In genomic region chr3:124969190-124969589, GRCh38 we compare ENCODE assay signal across 18 cellular contexts. TPM values are rescaled to one million over a fixed set of nuclear protein-coding genes. Genes with fewer than 3 reads are reported as not detected.
DNase-seq lines count a peak whose midpoint lies in the region; ATAC-seq and TF ChIP-seq lines count a peak whose summit lies in the region.
"Had no signal": no experiment of that assay in that cellular context is flagged by ENCODE, and none has a peak within 500 bp of the region (broad histone marks: within the 10 kb centered on the region; RNA-seq: fewer than 3 reads in every experiment).

No MANE protein-coding gene starts in this region.

- intact Hi-C loops in activated naive CD4-positive, alpha-beta T cell treated with anti-CD3 and anti-CD28 coated beads for 36 hours (cut with micrococcal nuclease), result no loop called here

- H3K9me3 Mint-ChIP-seq in T-helper 1 cell treated with Interleukin-12 subunit alpha and Interleukin-12 subunit beta and Interleukin-4 antibody, amounts not matched to agents 30 μg/mL and 1 μg/mL, for 36 hours, result no peaks in the 10 kb centered on the region
- no peaks in the 10 kb centered on the region for H3K9me3 Mint-ChIP-seq in activated naive CD4-positive, alpha-beta T cell treated with anti-CD3 and anti-CD28 coated beads, Interleukin-2, amount 50 U/mL, for 72 hours
- no peaks in the 10 kb centered on the region for H3K9me3 Mint-ChIP-seq in activated naive CD4-positive, alpha-beta T cell treated with anti-CD3 and anti-CD28 coated beads for 36 hours
- no peaks in the 10 kb centered on the region for H3K9me3 Mint-ChIP-seq in endothelial cell (ENCODE audit: unreplicated experiment)
- H3K9me3 Mint-ChIP-seq: CD4-positive, alpha-beta T cell; GM23338 had no signal

- peak overlapping the region in 2 of 11 experiments; percentile 20 to 21; a peak in 1 of 22 replicates for H3K27ac ChIP-seq in BLaER1 treated with 17β-estradiol and CSF1 and Interleukin-3, amounts not matched to agents 10 nM and 100 nM
- peak overlapping the region; percentile 98 for H3K27ac ChIP-seq in hepatocyte
- H3K27ac ChIP-seq: 22Rv1, HL-60 had no signal

- no peaks in the 10 kb centered on the region for H3K79me2 ChIP-seq in hepatocyte

- H3K27me3 ChIP-seq in BLaER1 treated with 17β-estradiol and CSF1 and Interleukin-3, amounts not matched to agents 10 nM and 100 nM, result no peaks in the 10 kb centered on the region
- no peaks in the 10 kb centered on the region for H3K27me3 ChIP-seq in hepatocyte

- H3K27ac Mint-ChIP-seq in T-helper 1 cell treated with Interleukin-12 subunit alpha and Interleukin-12 subunit beta and Interleukin-4 antibody, amounts not matched to agents 30 μg/mL and 1 μg/mL, for 36 hours, result peak overlapping the region; percentile 20
- H3K27ac Mint-ChIP-seq in activated naive CD4-positive, alpha-beta T cell treated with anti-CD3 and anti-CD28 coated beads, Interleukin-2, amount 50 U/mL, for 72 hours, result no peak overlapping the region
- no peak overlapping the region for H3K27ac Mint-ChIP-seq in activated naive CD4-positive, alpha-beta T cell treated with anti-CD3 and anti-CD28 coated beads for 36 hours
- no peak overlapping the region for H3K27ac Mint-ChIP-seq in endothelial cell (ENCODE audit: unreplicated experiment)
- H3K27ac Mint-ChIP-seq: CD4-positive, alpha-beta T cell; GM23338 had no signal

- H2AFZ ChIP-seq in hepatocyte, result no peak overlapping the region
- H2AFZ ChIP-seq: GM23338 had no signal

- TF ChIP-seq CTCF in hepatocyte (IDR thresholded peaks at IDR 0.05; ENCODE audit: poor library complexity) (no peak), endothelial cell (IDR thresholded peaks at IDR 0.05; ENCODE audit: unreplicated experiment) (no peak)

- no peaks in the 10 kb centered on the region for H3K9me2 ChIP-seq in hepatocyte (replicated peaks; ENCODE audit: insufficient read depth)

- CTCF ChIA-PET in activated naive CD4-positive, alpha-beta T cell treated with anti-CD3 and anti-CD28 coated beads for 36 hours (lab: Charles Lee), result no interaction called here

- peaks cover 32 to 63% (median 41%) of the 10 kb centered on the region in 10 experiments for H3K4me1 ChIP-seq in BLaER1 treated with 17β-estradiol and CSF1 and Interleukin-3, amounts not matched to agents 10 nM and 100 nM
- H3K4me1 ChIP-seq in hepatocyte (ENCODE audit: insufficient read depth), result peaks cover 22% of the 10 kb centered on the region

- peak; percentile 37 to 61 for ATAC-seq in activated naive CD4-positive, alpha-beta T cell treated with anti-CD3 and anti-CD28 coated beads, Interleukin-2, amount 50 U/mL, for 72 hours
- ATAC-seq: GM12878, GM23338 had no signal

- H3K9me3 ChIP-seq in BLaER1 treated with 17β-estradiol and CSF1 and Interleukin-3, amounts not matched to agents 10 nM and 100 nM (replicated peaks in 1 of 11), result no peaks in the 10 kb centered on the region
- H3K9me3 ChIP-seq in hepatocyte (ENCODE audit: low read depth), result no peaks in the 10 kb centered on the region

- peaks cover 32% of the 10 kb centered on the region for H3K36me3 Mint-ChIP-seq in T-helper 1 cell treated with Interleukin-12 subunit alpha and Interleukin-12 subunit beta and Interleukin-4 antibody, amounts not matched to agents 30 μg/mL and 1 μg/mL, for 36 hours (ENCODE audit: low read depth)
- H3K36me3 Mint-ChIP-seq in activated naive CD4-positive, alpha-beta T cell treated with anti-CD3 and anti-CD28 coated beads, Interleukin-2, amount 50 U/mL, for 72 hours, result peaks cover 0 to 9% of the 10 kb centered on the region in 2 donors
- peaks cover 12% of the 10 kb centered on the region for H3K36me3 Mint-ChIP-seq in activated naive CD4-positive, alpha-beta T cell treated with anti-CD3 and anti-CD28 coated beads for 36 hours (ENCODE audit: low read depth)
- H3K36me3 Mint-ChIP-seq in endothelial cell (ENCODE audit: low read depth, unreplicated experiment), result no peaks in the 10 kb centered on the region

- DNase-seq in T-helper 1 cell (no peak), hepatocyte (ENCODE audit: low spot score) (no peak), endothelial cell (ENCODE audit: low spot score) (no peak), NCI-H1694 (lab: John Stamatoyannopoulos, UW) (no peak)
- no peak for DNase-seq in activated naive CD4-positive, alpha-beta T cell treated with anti-CD3 and anti-CD28 coated beads, Interleukin-2, amount 50 U/mL, for 72 hours (ENCODE audit: low spot score in 2 of 2)
- DNase-seq in activated naive CD4-positive, alpha-beta T cell treated with anti-CD3 and anti-CD28 coated beads for 36 hours, result no peak
- DNase-seq: AML-193; C1 segment of cervical spinal cord; CD4-positive, alpha-beta T cell; DMS79; H7 had no signal

- peaks cover 12% of the 10 kb centered on the region for H3K4me1 Mint-ChIP-seq in T-helper 1 cell treated with Interleukin-12 subunit alpha and Interleukin-12 subunit beta and Interleukin-4 antibody, amounts not matched to agents 30 μg/mL and 1 μg/mL, for 36 hours (ENCODE audit: low read depth)
- H3K4me1 Mint-ChIP-seq in activated naive CD4-positive, alpha-beta T cell treated with anti-CD3 and anti-CD28 coated beads for 36 hours (ENCODE audit: low read depth), result peaks cover 4% of the 10 kb centered on the region
- peaks cover 10% of the 10 kb centered on the region for H3K4me1 Mint-ChIP-seq in endothelial cell (ENCODE audit: unreplicated experiment)
- H3K4me1 Mint-ChIP-seq: GM23338 had no signal

- H3K36me3 ChIP-seq in BLaER1 treated with 17β-estradiol and CSF1 and Interleukin-3, amounts not matched to agents 10 nM and 100 nM, result peaks cover 6 to 29% (median 14%) of the 10 kb centered on the region in 11 experiments; a peak in 11 of 22 replicates
- H3K36me3 ChIP-seq in hepatocyte (replicated peaks; ENCODE audit: insufficient read depth, low read depth), result no peaks in the 10 kb centered on the region

- H3K4me3 ChIP-seq in BLaER1 treated with 17β-estradiol and CSF1 and Interleukin-3, amounts not matched to agents 10 nM and 100 nM, result no peak overlapping the region
- H3K4me3 ChIP-seq in hepatocyte, result no peak overlapping the region
- H3K4me3 ChIP-seq: GM12878, GM23338 had no signal

- 0 out of 22 replicates have a peak overlapping the region, but pooled peaks of 1 of the 11 experiments have one; percentile 27 for H3K9ac ChIP-seq in BLaER1 treated with 17β-estradiol and CSF1 and Interleukin-3, amounts not matched to agents 10 nM and 100 nM

- 85% methylated on average over 8 of the region's 8 CpGs for WGBS in hepatocyte (ENCODE audit: low lambda C conversion rate, missing lambda C conversion rate)

- H4K20me1 ChIP-seq in BLaER1 treated with 17β-estradiol and CSF1 and Interleukin-3, amounts not matched to agents 10 nM and 100 nM, result no peaks in the 10 kb centered on the region
- H4K20me1 ChIP-seq in hepatocyte (ENCODE audit: insufficient read depth, poor library complexity, severe bottlenecking), result no peaks in the 10 kb centered on the region

- H3K4me3 Mint-ChIP-seq in T-helper 1 cell treated with Interleukin-12 subunit alpha and Interleukin-12 subunit beta and Interleukin-4 antibody, amounts not matched to agents 30 μg/mL and 1 μg/mL, for 36 hours, result no peak overlapping the region
- H3K4me3 Mint-ChIP-seq in activated naive CD4-positive, alpha-beta T cell treated with anti-CD3 and anti-CD28 coated beads for 36 hours, result no peak overlapping the region
- no peak overlapping the region for H3K4me3 Mint-ChIP-seq in endothelial cell (ENCODE audit: unreplicated experiment)
- H3K4me3 Mint-ChIP-seq: CD4-positive, alpha-beta T cell; GM23338 had no signal

- H3K27me3 Mint-ChIP-seq in T-helper 1 cell treated with Interleukin-12 subunit alpha and Interleukin-12 subunit beta and Interleukin-4 antibody, amounts not matched to agents 30 μg/mL and 1 μg/mL, for 36 hours (ENCODE audit: low read depth), result no peaks in the 10 kb centered on the region
- H3K27me3 Mint-ChIP-seq in activated naive CD4-positive, alpha-beta T cell treated with anti-CD3 and anti-CD28 coated beads for 36 hours (ENCODE audit: low read depth), result no peaks in the 10 kb centered on the region
- H3K27me3 Mint-ChIP-seq in endothelial cell (ENCODE audit: unreplicated experiment), result peaks cover 3% of the 10 kb centered on the region
- H3K27me3 Mint-ChIP-seq: CD4-positive, alpha-beta T cell had no signal

- H3K4me2 ChIP-seq in BLaER1 treated with 17β-estradiol and CSF1 and Interleukin-3, amounts not matched to agents 10 nM and 100 nM, result peak overlapping the region; percentile 63 to 84 (median 67)
- no peak overlapping the region for H3K4me2 ChIP-seq in hepatocyte
- H3K4me2 ChIP-seq: GM23338 had no signal

RNA-seq across cellular contexts. Expression of gene MUC13, which starts 34.6 kb away (rescaled TPM):
- total RNA-seq in activated naive CD4-positive, alpha-beta T cell treated with anti-CD3 and anti-CD28 coated beads, Interleukin-2, amount 50 U/mL, for 72 hours, result not detected
- not detected for total RNA-seq in activated naive CD4-positive, alpha-beta T cell treated with anti-CD3 and anti-CD28 coated beads for 36 hours
- total RNA-seq in hepatocyte, result 297 and 324 TPM in 2 replicates
- 78.0 and 84.4 TPM in 2 replicates for polyA plus RNA-seq in hepatocyte
- total RNA-seq in endothelial cell (ENCODE audit: unreplicated experiment), result not detected
- total RNA-seq: G401, GM23338, H7 had no signal
- polyA plus RNA-seq: GM23338 had no signal

Comparison
In these comparisons a context has a peak if more than half of its experiments do, and no peak if none do; other contexts are left out.
1. RNA of gene MUC13, which starts 34.6 kb away (total RNA-seq): 297 to 324 TPM in hepatocyte; not detected in activated naive CD4-positive, alpha-beta T cell treated with anti-CD3 and anti-CD28 coated beads, Interleukin-2, amount 50 U/mL, for 72 hours, not detected in activated naive CD4-positive, alpha-beta T cell treated with anti-CD3 and anti-CD28 coated beads for 36 hours and not detected in endothelial cell (single experiment); every median in the first group is over 100 times any median in the second.